15 cellular contexts compared by ENCODE assay signal in genomic region chrX:80282535-80282934, GRCh38.
DNase-seq lines count a peak whose midpoint lies in the region; ATAC-seq, FAIRE-seq and TF ChIP-seq lines count a peak whose summit lies in the region.
"Had no signal": no experiment of that assay in that cellular context is flagged by ENCODE, and none has a peak within 500 bp of the region (broad histone marks: within the 10 kb centered on the region; RNA-seq: fewer than 3 reads in every experiment).

No MANE protein-coding gene starts in this region.

- peak; percentile 96 for FAIRE-seq in pancreas (lab: Jason Lieb, UNC)
- FAIRE-seq: bronchial epithelial cell had no signal

- no peaks in the 10 kb centered on the region for H3F3A ChIP-seq in MM.1S (ENCODE audit: insufficient read depth, low read length)

- 45 to 56% methylated on average over 2 of the region's 2 CpGs for WGBS in pancreas, 2 donors

- H3K9me3 ChIP-seq in MM.1S (replicated peaks; ENCODE audit: insufficient read depth, low read length) (no peaks in the 10 kb centered on the region), pancreas (no peaks in the 10 kb centered on the region)

- no peak overlapping the region for H2AFZ ChIP-seq in MM.1S (ENCODE audit: low read length)

- H3K27me3 ChIP-seq in MM.1S (replicated peaks; ENCODE audit: insufficient read depth, low read length), result no peaks in the 10 kb centered on the region
- H3K27me3 ChIP-seq in dorsolateral prefrontal cortex, result peaks cover 0 to 22% (median 0%) of the 10 kb centered on the region in 45 donors
- H3K27me3 ChIP-seq in pancreas, result no peaks in the 10 kb centered on the region

- H3K79me2 ChIP-seq in MM.1S (ENCODE audit: low read length), result no peaks in the 10 kb centered on the region

- no peak overlapping the region for H3K4me2 ChIP-seq in MM.1S (ENCODE audit: low read depth, low read length)

- H4K20me1 ChIP-seq in MM.1S (ENCODE audit: insufficient read depth, low read length), result no peaks in the 10 kb centered on the region

- no peak overlapping the region for H3K27ac ChIP-seq in MM.1S (ENCODE audit: low read length)
- no peak overlapping the region for H3K27ac ChIP-seq in dorsolateral prefrontal cortex
- no peak overlapping the region for H3K27ac ChIP-seq in pancreas

- H3K4me3 ChIP-seq in MM.1S (ENCODE audit: low read length), result no peak overlapping the region
- H3K4me3 ChIP-seq in dorsolateral prefrontal cortex, result no peak overlapping the region
- H3K4me3 ChIP-seq in pancreas, result no peak overlapping the region

- no peak for DNase-seq in MM.1S
- no peak for DNase-seq in dorsolateral prefrontal cortex
- DNase-seq in pancreas, result no peak
- DNase-seq in ureter (ENCODE audit: low spot score), result no peak
- DNase-seq: activated naive CD4-positive, alpha-beta T cell treated with anti-CD3 and anti-CD28 coated beads for 36 hours; GOT3; hypothalamus; NCI-H2081; NCI-H774; SIG-M5 had no signal

- no peak overlapping the region for H3K9ac ChIP-seq in MM.1S (ENCODE audit: low read length)

- H3K36me3 ChIP-seq in MM.1S (replicated peaks; ENCODE audit: insufficient read depth, low read length) (no peaks in the 10 kb centered on the region), pancreas (no peaks in the 10 kb centered on the region)

- TF ChIP-seq CTCF in GM12873 (IDR thresholded peaks at IDR 0.05; ENCODE audit: insufficient read depth, low read depth, low read length, missing control alignments), result peak; percentile 17
- TF ChIP-seq CTCF in MM.1S (IDR thresholded peaks at IDR 0.05; ENCODE audit: low read length), result peak; percentile 21; the same call in 1 of the 2 replicates
- TF ChIP-seq CTCF in dorsolateral prefrontal cortex (IDR thresholded peaks at IDR 0.05 in 54 of 56, conservative IDR thresholded peaks at IDR 0.05 in 2 of 56; ENCODE audit: low read depth in 1 of 56, partially characterized antibody in 56 of 56), result peak in 53 of 56 donors; percentile 4 to 66 (median 43)
- TF ChIP-seq CTCF in pancreas (IDR thresholded peaks at IDR 0.05), result peak in 2 of 4 donors; percentile 26 to 35

- no peaks in the 10 kb centered on the region for H3K4me1 ChIP-seq in MM.1S (ENCODE audit: low read length)
- peaks cover 0 to 3% (median 0%) of the 10 kb centered on the region in 3 donors for H3K4me1 ChIP-seq in pancreas

- intact Hi-C loops in dorsolateral prefrontal cortex (cut with DNase I) (loop anchor here in 1 of 2 donors (10.0 kb wide), 1 partner anchor 292 kb away; no protein-coding TSS in a partner anchor), pancreas (cut with DNase I) (no loop called here)

- H3K9me2 ChIP-seq in MM.1S (replicated peaks; ENCODE audit: insufficient read depth, low read length), result no peaks in the 10 kb centered on the region

- no peak for ATAC-seq in pancreas
- ATAC-seq in GM18868 (IDR thresholded peaks at IDR 0.05; ENCODE audit: unreplicated experiment), result no peak
- ATAC-seq in HG03439 (IDR thresholded peaks at IDR 0.05; ENCODE audit: unreplicated experiment), result no peak
- no peak for ATAC-seq in GM21786 (IDR thresholded peaks at IDR 0.05; ENCODE audit: unreplicated experiment)
